In genomic region chr4:180805101-180805500, GRCh38 we compare ENCODE assay signal across 35 cellular contexts.
"Had no signal": no experiment of that assay in that cellular context is flagged by ENCODE, and none has a peak within 500 bp of the region (broad histone marks: within the 10 kb centered on the region; RNA-seq: fewer than 3 reads in every experiment).

No MANE protein-coding gene starts in this region.

- H3K36me3 ChIP-seq: adrenal gland, brain microvascular endothelial cell, cardiac muscle cell had no signal

- H3K27me3 ChIP-seq: adrenal gland, body of pancreas, brain microvascular endothelial cell, cardiac muscle cell had no signal

- H3K9me3 ChIP-seq: adrenal gland, body of pancreas had no signal

- FAIRE-seq: astrocyte, bronchial epithelial cell, TTC549 had no signal

- H3K4me3 ChIP-seq: adrenal gland, body of pancreas, cardiac muscle cell had no signal

- ATAC-seq: activated CD8-positive, alpha-beta T cell treated with anti-CD3 and anti-CD28 coated beads for 36 hours; activated naive CD4-positive, alpha-beta T cell treated with anti-CD3 and anti-CD28 coated beads, Interleukin-2, amount 50 U/mL, for 72 hours; activated T-cell treated with anti-CD3 and anti-CD28 coated beads, Interleukin-2, amount 50 U/mL, for 4 hours; activated T-cell treated with anti-CD3 and anti-CD28 coated beads, Interleukin-2, amount 50 U/mL, for 72 hours; activated T-helper 17 cell treated with anti-CD3 and anti-CD28 coated beads, Interleukin-2, amount 50 U/mL, for 72 hours; body of pancreas; T-helper 17 cell had no signal

- H3K27ac ChIP-seq: adrenal gland, body of pancreas, brain microvascular endothelial cell, cardiac muscle cell, VCaP had no signal

- H3K4me1 ChIP-seq: body of pancreas had no signal

- DNase-seq: activated B cell treated with CpG ODN at 0.5 μM for 24 hours; activated CD4-positive, alpha-beta memory T cell treated with anti-CD3 and anti-CD28 coated beads for 36 hours; activated CD4-positive, alpha-beta T cell treated with anti-CD3 and anti-CD28 coated beads for 4 hours; activated CD4-positive, alpha-beta T cell treated with anti-CD3 and anti-CD28 coated beads, Interleukin-2, amount 10 ng/mL, durations not matched to agents 24 days and 14 days; activated CD4-positive, alpha-beta T cell treated with anti-CD3 and anti-CD28 coated beads, Interleukin-2, amount 50 U/mL, for 1 hour; activated CD4-positive, alpha-beta T cell treated with anti-CD3 and anti-CD28 coated beads, Interleukin-2, amount 50 U/mL, for 4 hours; activated CD4-positive, CD25-positive, alpha-beta regulatory T cell treated with anti-CD3 and anti-CD28 coated beads, Interleukin-2, amount 50 U/mL, for 72 hours; activated CD8-positive, alpha-beta memory T cell treated with anti-CD3 and anti-CD28 coated beads, Interleukin-2, amount 50 U/mL, for 4 hours; activated CD8-positive, alpha-beta T cell treated with anti-CD3 and anti-CD28 coated beads for 36 hours; activated effector memory CD4-positive, alpha-beta T cell treated with anti-CD3 and anti-CD28 coated beads, Interleukin-2, amount 50 U/mL, for 16 hours; activated gamma-delta T cell treated with Interleukin-2 at 50 U/mL for 16 hours; activated naive CD4-positive, alpha-beta T cell; activated naive CD4-positive, alpha-beta T cell treated with anti-CD3 and anti-CD28 coated beads for 36 hours; activated naive CD4-positive, alpha-beta T cell treated with anti-CD3 and anti-CD28 coated beads, Interleukin-2, amount 50 U/mL, for 16 hours; activated naive CD8-positive, alpha-beta T cell treated with anti-CD3 and anti-CD28 coated beads for 36 hours; activated T-cell treated with anti-CD3 and anti-CD28 coated beads for 4 hours; activated T-cell treated with anti-CD3 and anti-CD28 coated beads, Interleukin-2, amount 50 U/mL, for 1 hour; activated T-cell treated with anti-CD3 and anti-CD28 coated beads, Interleukin-2, amount 50 U/mL, for 4 hours; activated T-cell treated with anti-CD3 and anti-CD28 coated beads, Interleukin-2, amount 50 U/mL, for 72 hours; adrenal gland; amniotic stem cell; aorta; body of pancreas; brain microvascular endothelial cell; caudate nucleus; cerebellar nuclear complex; T-helper 17 cell; T-helper 9 cell had no signal
